In genomic region chr10:3881622-3882021, GRCh38 we compare ENCODE assay signal across 15 cellular contexts.
"Had no signal": no experiment of that assay in that cellular context is flagged by ENCODE, and none has a peak within 500 bp of the region (broad histone marks: within the 10 kb centered on the region; RNA-seq: fewer than 3 reads in every experiment).

No MANE protein-coding gene starts in this region.

- H3K27ac ChIP-seq: brain microvascular endothelial cell, ovary, thyroid gland had no signal

- DNase-seq: activated CD4-positive, alpha-beta T cell treated with anti-CD3 and anti-CD28 coated beads for 48 hours; activated CD8-positive, alpha-beta memory T cell treated with anti-CD3 and anti-CD28 coated beads for 24 hours; activated naive CD4-positive, alpha-beta T cell treated with anti-CD3 and anti-CD28 coated beads, Interleukin-2, amount 50 U/mL, for 16 hours; amygdala; brain microvascular endothelial cell; esophagus squamous epithelium; foreskin fibroblast; immature natural killer cell; ovary; stimulated activated CD4-positive, alpha-beta T cell treated with anti-CD3 and anti-CD28 coated beads, Interleukin-4, amount 100 ng/mL, for 1 hour had no signal

- H3K9me3 ChIP-seq: esophagus squamous epithelium, ovary, thyroid gland had no signal

- H3K36me3 Mint-ChIP-seq: immature natural killer cell had no signal

- H3K27me3 ChIP-seq: brain microvascular endothelial cell, esophagus squamous epithelium, ovary, thyroid gland had no signal

- ATAC-seq: SK-N-SH treated with all-trans-retinoic acid at 6 μM for 48 hours, WTC11 had no signal

- H3K4me3 Mint-ChIP-seq: immature natural killer cell; neural crest cell; T-helper 1 cell treated with Interleukin-12 subunit alpha and Interleukin-12 subunit beta and Interleukin-4 antibody, amounts not matched to agents 30 μg/mL and 1 μg/mL, for 36 hours; WTC11 had no signal

- H3K9me3 Mint-ChIP-seq: immature natural killer cell, neural crest cell had no signal

- H3K4me3 ChIP-seq: esophagus squamous epithelium, ovary, thyroid gland had no signal

- H3K36me3 ChIP-seq: brain microvascular endothelial cell, esophagus squamous epithelium, ovary, thyroid gland had no signal

- H3K27ac Mint-ChIP-seq: T-helper 1 cell treated with Interleukin-12 subunit alpha and Interleukin-12 subunit beta and Interleukin-4 antibody, amounts not matched to agents 30 μg/mL and 1 μg/mL, for 36 hours; WTC11 had no signal
